8 cellular contexts compared by ENCODE assay signal in the genomic region with DNA sequence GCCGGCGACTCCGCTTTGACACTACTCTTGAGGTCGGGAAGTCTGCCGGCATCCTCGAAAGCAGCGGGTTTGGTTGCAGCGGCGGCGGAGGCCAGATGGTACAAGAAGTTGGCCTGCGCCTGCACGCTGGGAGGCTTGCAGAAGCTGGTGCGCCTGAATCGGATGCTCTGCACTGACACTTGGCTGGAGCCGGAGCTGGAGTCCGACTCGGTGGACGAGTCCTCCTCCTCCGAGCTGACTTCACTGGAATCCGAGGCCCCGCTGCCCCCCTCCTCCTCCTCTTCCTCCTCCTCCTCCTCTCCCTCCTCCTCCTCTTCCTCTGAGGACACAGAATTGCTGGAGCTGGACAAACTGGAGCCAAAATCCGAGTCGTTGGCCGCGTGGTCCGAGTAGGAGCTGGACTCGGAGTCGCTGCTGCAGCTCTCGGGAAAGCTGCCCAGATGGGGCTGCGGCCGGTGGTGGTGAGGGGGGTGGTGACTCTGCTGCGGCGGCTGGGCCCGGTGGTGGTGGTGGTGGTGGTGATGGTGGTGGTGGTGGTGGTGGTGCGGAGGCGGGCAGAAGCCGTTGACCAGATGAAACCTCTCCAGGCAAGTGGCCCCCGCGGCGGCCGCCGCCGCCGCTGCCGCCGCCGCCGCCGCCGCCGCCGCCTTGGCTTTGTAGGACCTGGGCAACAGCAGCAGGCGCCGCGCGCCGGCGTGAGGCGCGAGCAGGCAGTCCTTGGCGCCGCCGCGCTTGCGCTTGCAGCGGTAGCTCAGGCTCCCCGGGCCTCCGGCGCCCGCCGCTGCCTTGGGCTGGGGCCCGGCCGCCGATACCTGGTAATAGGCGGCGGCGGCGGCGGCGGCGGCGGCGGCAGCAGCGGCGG. TPM values are rescaled to one million over a fixed set of nuclear protein-coding genes. Genes with fewer than 3 reads are reported as not detected.
DNase-seq lines count a peak whose midpoint lies in the region; ATAC-seq lines count a peak whose summit lies in the region.

No MANE protein-coding gene starts in this region.

- H3K36me3 Mint-ChIP-seq in IgD-negative memory B cell: no peaks in the 10 kb centered on the region
- no peaks in the 10 kb centered on the region for H3K36me3 Mint-ChIP-seq in activated CD4-positive, alpha-beta T cell treated with anti-CD3 and anti-CD28 coated beads, Interleukin-2, amount 10 ng/mL, durations not matched to agents 24 days and 14 days (ENCODE audit: low read depth)
- H3K36me3 Mint-ChIP-seq in effector memory CD8-positive, alpha-beta T cell (ENCODE audit: insufficient read depth): peaks cover 15% of the 10 kb centered on the region

- DNase-seq in G401 (ENCODE audit: low spot score): peak; percentile 75
- DNase-seq in activated CD4-positive, alpha-beta T cell treated with anti-CD3 and anti-CD28 coated beads, Interleukin-2, amount 10 ng/mL, durations not matched to agents 24 days and 14 days: peak; percentile 86
- DNase-seq in effector memory CD8-positive, alpha-beta T cell: peak in 2 of 3 experiments; percentile 36 to 42
- DNase-seq in medulla oblongata (ENCODE audit: extremely low spot score): peak; percentile 59
- DNase-seq in superior temporal gyrus (ENCODE audit: extremely low spot score): peak; percentile 11
- DNase-seq in NCI-H2196 (lab: John Stamatoyannopoulos, UW; ENCODE audit: unreplicated experiment): no peak

- H3K27ac Mint-ChIP-seq in IgD-negative memory B cell: peak overlapping the region in 2 of 3 donors; percentile 27 to 94
- no peak overlapping the region for H3K27ac Mint-ChIP-seq in activated CD4-positive, alpha-beta T cell treated with anti-CD3 and anti-CD28 coated beads, Interleukin-2, amount 10 ng/mL, durations not matched to agents 24 days and 14 days
- peak overlapping the region in 1 of 2 donors; percentile 20 for H3K27ac Mint-ChIP-seq in effector memory CD8-positive, alpha-beta T cell

- H3K4me3 Mint-ChIP-seq in IgD-negative memory B cell: peak overlapping the region; percentile 61 to 91 (median 84)
- peak overlapping the region; percentile 87 for H3K4me3 Mint-ChIP-seq in activated CD4-positive, alpha-beta T cell treated with anti-CD3 and anti-CD28 coated beads, Interleukin-2, amount 10 ng/mL, durations not matched to agents 24 days and 14 days
- peak overlapping the region; percentile 61 to 79 for H3K4me3 Mint-ChIP-seq in effector memory CD8-positive, alpha-beta T cell

- ATAC-seq in GM21717 (IDR thresholded peaks at IDR 0.05; ENCODE audit: unreplicated experiment): peak; percentile 60
- ATAC-seq in effector memory CD8-positive, alpha-beta T cell (replicated peaks): peak; percentile 80

- H3K4me1 Mint-ChIP-seq in IgD-negative memory B cell: peaks cover 23 to 26% (median 25%) of the 10 kb centered on the region in 3 donors
- H3K4me1 Mint-ChIP-seq in activated CD4-positive, alpha-beta T cell treated with anti-CD3 and anti-CD28 coated beads, Interleukin-2, amount 10 ng/mL, durations not matched to agents 24 days and 14 days: peaks cover 40% of the 10 kb centered on the region
- H3K4me1 Mint-ChIP-seq in effector memory CD8-positive, alpha-beta T cell (ENCODE audit: low read depth in 2 of 2): peaks cover 22 to 34% of the 10 kb centered on the region in 2 donors

- in situ Hi-C loops in G401 (cut with HindIII; ENCODE audit: low sequenced_read_pairs): no loop called here

- H3K27me3 Mint-ChIP-seq in IgD-negative memory B cell: peaks cover 69% of the 10 kb centered on the region
- peaks cover 78% of the 10 kb centered on the region for H3K27me3 Mint-ChIP-seq in activated CD4-positive, alpha-beta T cell treated with anti-CD3 and anti-CD28 coated beads, Interleukin-2, amount 10 ng/mL, durations not matched to agents 24 days and 14 days
- H3K27me3 Mint-ChIP-seq in effector memory CD8-positive, alpha-beta T cell: peaks cover 75 to 83% of the 10 kb centered on the region in 2 donors

- intact Hi-C loops in activated CD4-positive, alpha-beta T cell treated with anti-CD3 and anti-CD28 coated beads, Interleukin-2, amount 10 ng/mL, durations not matched to agents 24 days and 14 days (cut with micrococcal nuclease): loop anchor here (1.0 to 10.0 kb wide), 8 partner anchors 19 to 1676 kb away; a partner anchor contains a TSS

- peaks cover 0 to 3% (median 0%) of the 10 kb centered on the region in 3 donors for H3K9me3 Mint-ChIP-seq in IgD-negative memory B cell
- H3K9me3 Mint-ChIP-seq in activated CD4-positive, alpha-beta T cell treated with anti-CD3 and anti-CD28 coated beads, Interleukin-2, amount 10 ng/mL, durations not matched to agents 24 days and 14 days: no peaks in the 10 kb centered on the region
- no peaks in the 10 kb centered on the region for H3K9me3 Mint-ChIP-seq in effector memory CD8-positive, alpha-beta T cell

RNA-seq across cellular contexts. Expression of a gene that starts 9.0 kb away (rescaled TPM):
- total RNA-seq in G401 (2014; rRNA removed; shearing (Covaris generic)): 22.3 and 22.8 TPM in 2 replicates
- polyA plus RNA-seq in IgD-negative memory B cell: not detected
- 0.02 and 0.16 TPM in 2 replicates for total RNA-seq in activated CD4-positive, alpha-beta T cell treated with anti-CD3 and anti-CD28 coated beads, Interleukin-2, amount 10 ng/mL, durations not matched to agents 24 days and 14 days

RNA-seq across cellular contexts. Expression of a gene that starts 17.5 kb away (rescaled TPM):
- 19.6 and 30.8 TPM in 2 replicates for total RNA-seq in G401 (2014; rRNA removed; shearing (Covaris generic))
- 8.7 TPM for polyA plus RNA-seq in IgD-negative memory B cell
- 40.2 and 42.0 TPM in 2 replicates for total RNA-seq in activated CD4-positive, alpha-beta T cell treated with anti-CD3 and anti-CD28 coated beads, Interleukin-2, amount 10 ng/mL, durations not matched to agents 24 days and 14 days

Comparison
In these comparisons a context has a peak if more than half of its experiments do, and no peak if none do; other contexts are left out.
1. RNA of a gene that starts 9.0 kb away (total RNA-seq): 22.3 to 22.8 TPM in G401; 0.02 to 0.16 TPM in activated CD4-positive, alpha-beta T cell treated with anti-CD3 and anti-CD28 coated beads, Interleukin-2, amount 10 ng/mL, durations not matched to agents 24 days and 14 days; every median in the first group is over 10 times any median in the second.
2. Peak in every context shown above with its lines, with median percentiles within 50 percentile points of each other: H3K4me3 Mint-ChIP-seq.